ENCODE assay signal across 21 cellular contexts in the genomic region with DNA sequence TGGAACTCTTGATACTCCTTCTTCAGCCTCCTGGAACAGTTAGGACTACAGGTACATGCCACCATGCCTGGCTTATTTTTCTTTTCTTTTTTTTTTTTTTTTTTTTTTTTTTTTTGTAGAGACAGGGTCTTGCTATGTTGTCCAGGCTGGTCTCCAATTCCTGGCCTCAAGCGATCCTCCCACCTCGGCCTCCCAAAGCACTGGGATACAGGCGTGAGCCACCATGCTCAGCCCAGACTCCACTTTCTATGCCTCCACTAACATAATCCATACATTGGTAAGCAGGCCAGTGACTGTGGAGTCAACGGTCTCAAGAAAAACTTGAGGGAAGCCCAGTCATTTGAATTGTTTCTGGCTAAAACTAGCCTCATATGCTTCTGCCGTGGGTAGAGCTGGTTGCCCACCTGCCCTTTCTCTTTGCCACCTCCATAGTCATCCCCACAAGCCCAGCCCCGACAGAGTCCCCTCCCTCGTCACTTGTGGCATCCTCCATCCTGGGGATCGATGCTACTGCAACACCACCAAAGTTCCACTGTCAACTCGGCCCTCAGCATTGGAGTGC. TPM values are rescaled to one million over a fixed set of nuclear protein-coding genes. Genes with fewer than 3 reads are reported as not detected.
"Had no signal": no experiment of that assay in that cellular context is flagged by ENCODE, and none has a peak within 500 bp of the region (broad histone marks: within the 10 kb centered on the region; RNA-seq: fewer than 3 reads in every experiment).

No MANE protein-coding gene starts in this region.

- H3K4me3 Mint-ChIP-seq: activated naive CD8-positive, alpha-beta T cell; neural crest cell; stimulated activated naive B cell treated with anti-CD40 and anti-IgM and Interleukin-4, amounts not matched to agents 10 μg/mL and 1 μg/mL and 100 μg/mL, for 72 hours had no signal

- H3K27ac Mint-ChIP-seq: activated naive CD8-positive, alpha-beta T cell; stimulated activated naive B cell treated with anti-CD40 and anti-IgM and Interleukin-4, amounts not matched to agents 10 μg/mL and 1 μg/mL and 100 μg/mL, for 72 hours had no signal

- H3K9me3 Mint-ChIP-seq: neural crest cell; stimulated activated naive B cell treated with anti-CD40 and anti-IgM and Interleukin-4, amounts not matched to agents 10 μg/mL and 1 μg/mL and 100 μg/mL, for 72 hours had no signal

- ATAC-seq: stimulated activated naive B cell treated with anti-CD40 and anti-IgM and Interleukin-4, amounts not matched to agents 10 μg/mL and 1 μg/mL and 100 μg/mL, for 72 hours had no signal

- H3K9me3 ChIP-seq: ovary, sigmoid colon, thyroid gland, uterus had no signal

- H3K27me3 ChIP-seq: ovary, thyroid gland, uterus had no signal

- H3K4me3 ChIP-seq: ovary, sigmoid colon, thyroid gland, uterus had no signal

- H3K36me3 Mint-ChIP-seq: activated naive CD8-positive, alpha-beta T cell; stimulated activated naive B cell treated with anti-CD40 and anti-IgM and Interleukin-4, amounts not matched to agents 10 μg/mL and 1 μg/mL and 100 μg/mL, for 72 hours had no signal

- H3K36me3 ChIP-seq: ovary, sigmoid colon, thyroid gland, uterus had no signal

- DNase-seq: activated CD4-positive, alpha-beta T cell treated with anti-CD3 and anti-CD28 coated beads for 1 hour; activated CD8-positive, alpha-beta memory T cell treated with anti-CD3 and anti-CD28 coated beads for 24 hours; activated CD8-positive, alpha-beta memory T cell treated with anti-CD3 and anti-CD28 coated beads, Interleukin-2, amount 50 U/mL, for 48 hours; activated gamma-delta T cell treated with Interleukin-2 at 50 U/mL for 16 hours; activated T-cell treated with anti-CD3 and anti-CD28 coated beads, Interleukin-2, amount 50 U/mL, for 48 hours; foreskin fibroblast; islet precursor cell; mammary epithelial cell; midbrain; ovary; sigmoid colon; stimulated activated naive B cell treated with anti-CD40 and anti-IgM and Interleukin-4, amounts not matched to agents 10 μg/mL and 1 μg/mL and 100 μg/mL, for 72 hours; thyroid gland; uterus had no signal

- H3K27me3 Mint-ChIP-seq: activated naive CD8-positive, alpha-beta T cell had no signal

- H3K27ac ChIP-seq: ovary, uterus, VCaP had no signal

RNA-seq across cellular contexts. Expression of a gene that starts 2.4 kb away (rescaled TPM):
- total RNA-seq: dermis microvascular lymphatic vessel endothelial cell; left lobe of liver; pulmonary artery endothelial cell; T-helper 1 cell treated with Interleukin-12 subunit alpha and Interleukin-12 subunit beta and Interleukin-4 antibody, amounts not matched to agents 30 ng/mL and 1 ng/mL, for 36 hours had no signal

RNA-seq across cellular contexts. Expression of a gene that starts 50.7 kb away (rescaled TPM):
- total RNA-seq: mammary epithelial cell, neural crest cell had no signal
- polyA plus RNA-seq: mammary epithelial cell had no signal
